In the genomic region with DNA sequence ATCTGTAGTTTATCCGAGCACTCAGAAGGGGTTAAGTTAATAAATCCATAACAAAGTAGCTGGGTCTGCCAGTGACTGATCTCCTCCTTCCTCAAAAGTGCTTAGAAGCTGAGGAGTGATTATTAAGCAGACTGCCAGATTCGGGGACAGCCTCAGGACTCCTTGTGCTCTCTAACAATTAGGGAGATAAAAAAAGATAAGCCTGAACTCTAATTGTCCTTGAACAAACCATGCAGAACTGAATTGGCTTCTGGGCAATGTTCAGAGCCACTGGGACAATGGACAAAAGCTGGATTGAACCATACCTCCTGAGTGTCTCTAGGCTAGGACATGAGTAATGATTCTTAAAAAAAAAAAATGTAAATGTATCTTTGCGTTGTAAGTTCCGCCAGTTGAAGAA, we compare ENCODE assay signal across 26 cellular contexts. TPM values are rescaled to one million over a fixed set of nuclear protein-coding genes. Genes with fewer than 3 reads are reported as not detected.
DNase-seq lines count a peak whose midpoint lies in the region; ATAC-seq and TF ChIP-seq lines count a peak whose summit lies in the region.
"Had no signal": no experiment of that assay in that cellular context is flagged by ENCODE, and none has a peak within 500 bp of the region (broad histone marks: within the 10 kb centered on the region; RNA-seq: fewer than 3 reads in every experiment).

No MANE protein-coding gene starts in this region.

- H3K27me3 ChIP-seq in right cardiac atrium (ENCODE audit: control insufficient read depth, insufficient read depth) (no peaks in the 10 kb centered on the region), testis (no peaks in the 10 kb centered on the region)

- H3K4me1 Mint-ChIP-seq in activated CD4-positive, alpha-beta T cell treated with anti-CD3 and anti-CD28 coated beads, Interleukin-2, amount 10 ng/mL, durations not matched to agents 7 days and 5 days, result no peaks in the 10 kb centered on the region
- H3K4me1 Mint-ChIP-seq: CD8-positive, alpha-beta memory T cell; T-cell had no signal

- 49% methylated on average over 4 of the region's 4 CpGs for WGBS in right cardiac atrium
- 28 to 35% methylated on average over 4 of the region's 4 CpGs for WGBS in testis, 2 donors

- no peak overlapping the region for H3K27ac ChIP-seq in right cardiac atrium (ENCODE audit: low read length)
- no peak overlapping the region for H3K27ac ChIP-seq in testis
- H3K27ac ChIP-seq: BLaER1 treated with 17β-estradiol and CSF1 and Interleukin-3, amounts not matched to agents 10 nM and 100 nM; SK-N-MC had no signal

- ATAC-seq in left ventricle myocardium superior, result peak; percentile 60
- no peak for ATAC-seq in right cardiac atrium
- ATAC-seq in GM19463 (IDR thresholded peaks at IDR 0.05; ENCODE audit: unreplicated experiment), result no peak
- ATAC-seq: PC-3, T-cell had no signal

- POLR2A ChIA-PET in activated CD4-positive, alpha-beta T cell treated with anti-CD3 and anti-CD28 coated beads, Interleukin-2, amount 10 ng/mL, durations not matched to agents 7 days and 5 days (lab: Charles Lee), result no interaction called here

- H3K4me1 ChIP-seq in right cardiac atrium (ENCODE audit: control insufficient read depth, insufficient read depth, low read length), result no peaks in the 10 kb centered on the region
- H3K4me1 ChIP-seq in testis, result no peaks in the 10 kb centered on the region
- H3K4me1 ChIP-seq: BLaER1 treated with 17β-estradiol and CSF1 and Interleukin-3, amounts not matched to agents 10 nM and 100 nM had no signal

- no peaks in the 10 kb centered on the region for H3K36me3 Mint-ChIP-seq in activated CD4-positive, alpha-beta T cell treated with anti-CD3 and anti-CD28 coated beads, Interleukin-2, amount 10 ng/mL, durations not matched to agents 7 days and 5 days (ENCODE audit: low read depth)
- H3K36me3 Mint-ChIP-seq: CD8-positive, alpha-beta memory T cell; T-cell had no signal

- no peaks in the 10 kb centered on the region for H3K9me3 Mint-ChIP-seq in activated CD4-positive, alpha-beta T cell treated with anti-CD3 and anti-CD28 coated beads, Interleukin-2, amount 10 ng/mL, durations not matched to agents 7 days and 5 days
- H3K9me3 Mint-ChIP-seq: HFFc6, T-cell had no signal

- H3K9me3 ChIP-seq in right cardiac atrium (ENCODE audit: control insufficient read depth, low read length) (no peaks in the 10 kb centered on the region), testis (no peaks in the 10 kb centered on the region)

- no peak for TF ChIP-seq CTCF in testis (IDR thresholded peaks at IDR 0.05)

- CTCF ChIA-PET in activated CD4-positive, alpha-beta T cell treated with anti-CD3 and anti-CD28 coated beads, Interleukin-2, amount 10 ng/mL, durations not matched to agents 7 days and 5 days (lab: Charles Lee), result no interaction called here

- no peak overlapping the region for H3K27ac Mint-ChIP-seq in activated CD4-positive, alpha-beta T cell treated with anti-CD3 and anti-CD28 coated beads, Interleukin-2, amount 10 ng/mL, durations not matched to agents 7 days and 5 days
- H3K27ac Mint-ChIP-seq: HFFc6 had no signal

- no peaks in the 10 kb centered on the region for H3K27me3 Mint-ChIP-seq in activated CD4-positive, alpha-beta T cell treated with anti-CD3 and anti-CD28 coated beads, Interleukin-2, amount 10 ng/mL, durations not matched to agents 7 days and 5 days

- TF ChIP-seq POLR2A in testis (IDR thresholded peaks at IDR 0.05), result no peak

- no peak overlapping the region for H3K4me3 ChIP-seq in right cardiac atrium (ENCODE audit: low read length)
- no peak overlapping the region for H3K4me3 ChIP-seq in testis
- H3K4me3 ChIP-seq: BLaER1 treated with 17β-estradiol and CSF1 and Interleukin-3, amounts not matched to agents 10 nM and 100 nM; SK-N-MC had no signal

- intact Hi-C loops in left ventricle myocardium superior (cut with micrococcal nuclease), result no loop called here
- intact Hi-C loops in right cardiac atrium (cut with DNase I), result no loop called here
- intact Hi-C loops in testis (cut with DNase I; ENCODE audit: low total_unique reads), result no loop called here

- H3K36me3 ChIP-seq in testis (ENCODE audit: low read depth, missing control alignments), result no peaks in the 10 kb centered on the region
- H3K36me3 ChIP-seq: BLaER1 treated with 17β-estradiol and CSF1 and Interleukin-3, amounts not matched to agents 10 nM and 100 nM had no signal

- no peak for DNase-seq in left ventricle myocardium superior
- no peak for DNase-seq in right cardiac atrium
- peak; percentile 12 for DNase-seq in NOMO-1 treated with DMSO at 0.1 percent for 48 hours (lab: John Stamatoyannopoulos, UW; ENCODE audit: unreplicated experiment)
- DNase-seq in islet precursor cell, result peak; percentile 63
- DNase-seq in testis, result peak; percentile 39
- DNase-seq in activated CD4-positive, alpha-beta T cell treated with anti-CD3 and anti-CD28 coated beads, Interleukin-2, amount 10 ng/mL, durations not matched to agents 7 days and 5 days, result no peak
- DNase-seq in SKM-1 (lab: John Stamatoyannopoulos, UW; ENCODE audit: unreplicated experiment), result no peak
- DNase-seq: Calu3; CD8-positive, alpha-beta memory T cell; EL; H7; HFFc6; KBM-7; MM.1S; NCI-H1048; NCI-H1417 treated with DMSO at 0.1 percent for 48 hours; NCI-H187; NCI-H510A; NCI-H774; PC-3; SHP77; T-cell had no signal

- no peak overlapping the region for H3K4me3 Mint-ChIP-seq in activated CD4-positive, alpha-beta T cell treated with anti-CD3 and anti-CD28 coated beads, Interleukin-2, amount 10 ng/mL, durations not matched to agents 7 days and 5 days
- H3K4me3 Mint-ChIP-seq: CD8-positive, alpha-beta memory T cell; HFFc6; T-cell had no signal

RNA-seq across cellular contexts. Expression of gene GRPR, which starts 22.7 kb away (rescaled TPM):
- 0.22 TPM for total RNA-seq in left ventricle myocardium superior
- total RNA-seq in right cardiac atrium, result under 1 TPM; 0.12 to 0.68 (median 0.41) TPM
- polyA plus RNA-seq in right cardiac atrium, result not detected
- under 1 TPM in 1 of 2 donors, not detected in 1; 0.12 TPM for total RNA-seq in testis
- polyA plus RNA-seq in testis (ENCODE audit: insufficient read depth, low read depth, low replicate concordance), result 0.21 TPM
- under 1 TPM in 1 of 2 experiments, not detected in 1; 0.10 TPM for total RNA-seq in activated CD4-positive, alpha-beta T cell treated with anti-CD3 and anti-CD28 coated beads, Interleukin-2, amount 10 ng/mL, durations not matched to agents 7 days and 5 days
- total RNA-seq: HT1080 had no signal
- polyA plus RNA-seq: CD8-positive, alpha-beta memory T cell had no signal

Comparison
In these comparisons a context has a peak if more than half of its experiments do, and no peak if none do; other contexts are left out.
1. DNase-seq: peak in NOMO-1 treated with DMSO at 0.1 percent for 48 hours (single experiment), islet precursor cell (single experiment) and testis (single experiment); none in left ventricle myocardium superior (single experiment), right cardiac atrium (0 of 3), activated CD4-positive, alpha-beta T cell treated with anti-CD3 and anti-CD28 coated beads, Interleukin-2, amount 10 ng/mL, durations not matched to agents 7 days and 5 days (single experiment) and SKM-1 (single experiment).